Comparison of ENCODE assay signal across 23 cellular contexts in genomic region chr20:24837721-24838456, GRCh38.
DNase-seq lines count a peak whose midpoint lies in the region; ATAC-seq and TF ChIP-seq lines count a peak whose summit lies in the region.
"Had no signal": no experiment of that assay in that cellular context is flagged by ENCODE, and none has a peak within 500 bp of the region (broad histone marks: within the 10 kb centered on the region; RNA-seq: fewer than 3 reads in every experiment).

No MANE protein-coding gene starts in this region.

- in situ Hi-C loops in astrocyte of the cerebellum (cut with HindIII; ENCODE audit: low sequenced_read_pairs), result loop anchor here (5.0 kb wide), 1 partner anchor 56 kb away; no protein-coding TSS in a partner anchor

- ATAC-seq in SK-N-SH treated with all-trans-retinoic acid at 6 μM for 48 hours (no peak), body of pancreas (no peak)
- ATAC-seq in natural killer cell treated with Interleukin-12 subunit alpha and Interleukin-12 subunit beta and Interleukin-15 and Interleukin-18, amount 100 ng/mL, for 72 hours, result no peak
- ATAC-seq: natural killer cell, psoas muscle had no signal

- peaks cover 4 to 14% of the 10 kb centered on the region in 2 donors for H3K4me1 Mint-ChIP-seq in natural killer cell treated with Interleukin-12 subunit alpha and Interleukin-12 subunit beta and Interleukin-15 and Interleukin-18, amount 100 ng/mL, for 72 hours (ENCODE audit: low read depth in 2 of 2)
- H3K4me1 Mint-ChIP-seq: CD4-positive, CD25-positive, alpha-beta regulatory T cell had no signal

- no peaks in the 10 kb centered on the region for H3K36me3 ChIP-seq in SK-N-SH (replicated peaks in 1 of 2; ENCODE audit: control insufficient read depth in 1 of 2, insufficient read depth in 2 of 2, low read length in 1 of 2)
- no peaks in the 10 kb centered on the region for H3K36me3 ChIP-seq in body of pancreas (replicated peaks in 1 of 2; ENCODE audit: insufficient read depth in 1 of 2, low read depth in 2 of 2)
- H3K36me3 ChIP-seq: esophagus muscularis mucosa, thoracic aorta had no signal

- POLR2A ChIA-PET in SK-N-SH (lab: Yijun Ruan, JAX), result no interaction called here

- H3F3A ChIP-seq in SK-N-SH (replicated peaks; ENCODE audit: insufficient read depth), result peaks cover 3% of the 10 kb centered on the region

- CTCF ChIA-PET in SK-N-SH (lab: Yijun Ruan, JAX), result no interaction called here

- intact Hi-C loops in body of pancreas (cut with DNase I), result loop anchor here (10.0 kb wide), 1 partner anchor 523 kb away; no protein-coding TSS in a partner anchor

- 38% methylated on average over 8 of the region's 8 CpGs for WGBS in SK-N-SH (ENCODE audit: low lambda C conversion rate)
- whole genome bisulfite sequencing in body of pancreas, 2 donors, result 79 to 82% methylated on average over 8 of the region's 8 CpGs

- H3K27ac ChIP-seq in SK-N-SH (ENCODE audit: low read depth in 2 of 2, low read length in 1 of 2) (peak overlapping the region in 1 of 2 experiments; percentile 44; a peak in 1 of 4 replicates), body of pancreas (no peak overlapping the region)
- H3K27ac ChIP-seq: 22Rv1, esophagus muscularis mucosa, psoas muscle, thoracic aorta, VCaP had no signal

- no peak overlapping the region for H3K4me3 Mint-ChIP-seq in natural killer cell treated with Interleukin-12 subunit alpha and Interleukin-12 subunit beta and Interleukin-15 and Interleukin-18, amount 100 ng/mL, for 72 hours
- H3K4me3 Mint-ChIP-seq: CD4-positive, CD25-positive, alpha-beta regulatory T cell; natural killer cell had no signal

- H3K9me3 Mint-ChIP-seq in natural killer cell treated with Interleukin-12 subunit alpha and Interleukin-12 subunit beta and Interleukin-15 and Interleukin-18, amount 100 ng/mL, for 72 hours, result no peaks in the 10 kb centered on the region
- H3K9me3 Mint-ChIP-seq: CD4-positive, CD25-positive, alpha-beta regulatory T cell; natural killer cell had no signal

- H3K9me3 ChIP-seq in SK-N-SH (no peaks in the 10 kb centered on the region), body of pancreas (no peaks in the 10 kb centered on the region)
- H3K9me3 ChIP-seq: esophagus muscularis mucosa, psoas muscle, thoracic aorta had no signal

- no peak for TF ChIP-seq CTCF in SK-N-SH (IDR thresholded peaks at IDR 0.05)
- no peak for TF ChIP-seq CTCF in astrocyte of the cerebellum (IDR thresholded peaks at IDR 0.05; ENCODE audit: low read depth, low read length, missing control alignments)
- no peak for TF ChIP-seq CTCF in body of pancreas (IDR thresholded peaks at IDR 0.05)

- no peak overlapping the region for H3K4me2 ChIP-seq in SK-N-SH

- H3K27ac Mint-ChIP-seq in natural killer cell treated with Interleukin-12 subunit alpha and Interleukin-12 subunit beta and Interleukin-15 and Interleukin-18, amount 100 ng/mL, for 72 hours, result no peak overlapping the region
- H3K27ac Mint-ChIP-seq: CD4-positive, CD25-positive, alpha-beta regulatory T cell; natural killer cell had no signal

- H2AFZ ChIP-seq in SK-N-SH (ENCODE audit: low read depth), result no peak overlapping the region

- DNase-seq in SK-N-SH (no peak), astrocyte of the cerebellum (ENCODE audit: low read depth) (peak; percentile 20), islet precursor cell (peak; percentile 32), superior temporal gyrus (ENCODE audit: extremely low spot score) (peak; percentile 17), OCI-M2 (lab: John Stamatoyannopoulos, UW; ENCODE audit: unreplicated experiment) (no peak), body of pancreas (no peak)
- no peak for DNase-seq in natural killer cell treated with Interleukin-12 subunit alpha and Interleukin-12 subunit beta and Interleukin-15 and Interleukin-18, amount 100 ng/mL, for 72 hours (ENCODE audit: low spot score)
- DNase-seq: activated naive CD4-positive, alpha-beta T cell; anterior cingulate cortex; CD4-positive, CD25-positive, alpha-beta regulatory T cell; dermis blood vessel endothelial cell; MV-4-11; natural killer cell; NCI-H187; NCI-H446; psoas muscle; Right ventricle myocardium superior; stimulated activated CD4-positive, alpha-beta T cell treated with anti-CD3 and anti-CD28 coated beads, Interleukin-12 subunit alpha, Interleukin-12 subunit beta, amount 100 ng/mL, for 4 hours had no signal

- no peak overlapping the region for H3K9ac ChIP-seq in SK-N-SH

- no peak for TF ChIP-seq EP300 in SK-N-SH (IDR thresholded peaks at IDR 0.05; ENCODE audit: borderline replicate concordance in 1 of 2, low read depth in 1 of 2, low read length in 1 of 2)

- H3K4me3 ChIP-seq in SK-N-SH (ENCODE audit: low read depth in 2 of 2, low read length in 1 of 2) (no peak overlapping the region), astrocyte of the cerebellum (ENCODE audit: low read depth, low read length) (no peak overlapping the region), body of pancreas (no peak overlapping the region)
- H3K4me3 ChIP-seq: esophagus muscularis mucosa, psoas muscle, thoracic aorta had no signal

- no peak for TF ChIP-seq POLR2A in body of pancreas (IDR thresholded peaks at IDR 0.05)

- H3K36me3 Mint-ChIP-seq in natural killer cell treated with Interleukin-12 subunit alpha and Interleukin-12 subunit beta and Interleukin-15 and Interleukin-18, amount 100 ng/mL, for 72 hours, result no peaks in the 10 kb centered on the region
- H3K36me3 Mint-ChIP-seq: CD4-positive, CD25-positive, alpha-beta regulatory T cell; natural killer cell had no signal

- H3K27me3 Mint-ChIP-seq in natural killer cell treated with Interleukin-12 subunit alpha and Interleukin-12 subunit beta and Interleukin-15 and Interleukin-18, amount 100 ng/mL, for 72 hours, result peaks cover 6 to 7% of the 10 kb centered on the region in 2 donors

- H3K27me3 ChIP-seq in SK-N-SH (ENCODE audit: insufficient read depth), result no peaks in the 10 kb centered on the region; the same call in 1 of the 2 replicates
- H3K27me3 ChIP-seq in body of pancreas, result no peaks in the 10 kb centered on the region

- no peaks in the 10 kb centered on the region for H4K20me1 ChIP-seq in SK-N-SH (ENCODE audit: insufficient read depth)

- H3K9me2 ChIP-seq in SK-N-SH, result no peaks in the 10 kb centered on the region

- no peaks in the 10 kb centered on the region for H3K79me2 ChIP-seq in SK-N-SH (ENCODE audit: insufficient read depth)

- no peak for TF ChIP-seq RAD21 in SK-N-SH (IDR thresholded peaks at IDR 0.05; ENCODE audit: low read length)

- peaks cover 0 to 5% of the 10 kb centered on the region in 2 experiments; a peak in 1 of 4 replicates for H3K4me1 ChIP-seq in SK-N-SH (ENCODE audit: control insufficient read depth in 1 of 2, insufficient read depth in 2 of 2, low read depth in 1 of 2, low read length in 1 of 2)
- no peaks in the 10 kb centered on the region for H3K4me1 ChIP-seq in body of pancreas
- H3K4me1 ChIP-seq: esophagus muscularis mucosa, psoas muscle had no signal

TF ChIP-seq in SK-N-SH, 30 proteins besides CTCF, POLR2A, EP300 and RAD21:
- 0 out of 2 replicates have a peak, but pooled peaks have one; percentile 12 for TF ChIP-seq TCF12 (IDR thresholded peaks at IDR 0.05)
- no peak for TF ChIP-seq MXI1 (IDR thresholded peaks at IDR 0.05; ENCODE audit: low read depth, low read length)
TF ChIP-seq in SK-N-SH: peak in this region for 1.

TF ChIP-seq in SK-N-SH treated with all-trans-retinoic acid at 6 μM for 48 hours, 23 proteins besides CTCF, POLR2A, EP300 and RAD21 (continues in another document):
- TF ChIP-seq ZNF70 (CRISPR knock-in tag; IDR thresholded peaks at IDR 0.05) (no peak), PPARA (CRISPR knock-in tag; IDR thresholded peaks at IDR 0.05; ENCODE audit: borderline replicate concordance) (no peak), CSRNP3 (CRISPR knock-in tag; IDR thresholded peaks at IDR 0.05) (no peak), OSR1 (CRISPR knock-in tag; IDR thresholded peaks at IDR 0.05) (no peak), POU6F1 (CRISPR knock-in tag; IDR thresholded peaks at IDR 0.05; ENCODE audit: borderline replicate concordance, low read depth) (no peak), PATZ1 (CRISPR knock-in tag; IDR thresholded peaks at IDR 0.05; ENCODE audit: borderline replicate concordance) (no peak), ISL1 (CRISPR knock-in tag; IDR thresholded peaks at IDR 0.05) (no peak)

Comparison
In these comparisons a context has a peak if more than half of its experiments do, and no peak if none do; other contexts are left out.
1. DNase-seq: peak in astrocyte of the cerebellum (single experiment), islet precursor cell (single experiment) and superior temporal gyrus (single experiment); none in SK-N-SH (single experiment), natural killer cell treated with Interleukin-12 subunit alpha and Interleukin-12 subunit beta and Interleukin-15 and Interleukin-18, amount 100 ng/mL, for 72 hours (single experiment), OCI-M2 (single experiment) and body of pancreas (0 of 4).